20 cellular contexts compared by ENCODE assay signal in the genomic region with DNA sequence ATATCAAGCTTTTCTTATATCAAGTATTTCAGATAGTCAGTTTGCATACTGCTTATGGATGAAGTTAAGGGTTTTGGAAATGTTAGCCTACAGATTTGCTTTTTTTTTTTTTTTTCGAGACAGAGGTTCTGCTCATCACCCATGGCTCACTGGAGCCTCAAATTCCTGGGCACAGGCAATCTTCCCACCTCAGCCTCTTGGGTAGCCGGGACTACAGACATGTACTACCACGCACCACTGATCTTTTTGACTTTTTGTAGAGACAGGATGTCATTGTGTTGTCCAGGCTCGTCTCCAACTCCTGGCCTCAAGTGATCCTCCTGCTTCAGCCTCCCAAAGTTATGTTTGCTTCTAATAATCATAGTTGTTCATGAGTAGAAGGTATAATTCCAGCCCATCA. TPM values are rescaled to one million over a fixed set of nuclear protein-coding genes. Genes with fewer than 3 reads are reported as not detected.
"Had no signal": no experiment of that assay in that cellular context is flagged by ENCODE, and none has a peak within 500 bp of the region (broad histone marks: within the 10 kb centered on the region; RNA-seq: fewer than 3 reads in every experiment).

No MANE protein-coding gene starts in this region.

- DNase-seq: activated CD4-positive, alpha-beta T cell treated with anti-CD3 and anti-CD28 coated beads, Interleukin-2, amount 50 U/mL, for 48 hours; activated CD8-positive, alpha-beta memory T cell treated with anti-CD3 and anti-CD28 coated beads, Interleukin-2, amount 10 ng/mL, durations not matched to agents 7 days and 5 days; activated naive CD4-positive, alpha-beta T cell treated with anti-CD3 and anti-CD28 coated beads for 36 hours; activated naive CD8-positive, alpha-beta T cell treated with anti-CD3 and anti-CD28 coated beads, Interleukin-2, amount 50 U/mL, for 24 hours; activated T-cell treated with anti-CD3 and anti-CD28 coated beads, Interleukin-2, amount 50 U/mL, for 1 hour; aorta; cerebellar nuclear complex; effector memory CD4-positive, alpha-beta T cell; gastrocnemius medialis; heart right ventricle; posterior cingulate gyrus; stimulated activated naive CD4-positive, alpha-beta T cell; T-helper 9 cell; tibial artery; uterus; WERI-Rb-1 had no signal

- H3K36me3 ChIP-seq: breast epithelium, gastrocnemius medialis, heart right ventricle, tibial artery, uterus, WERI-Rb-1 had no signal

- H3K27ac ChIP-seq: breast epithelium, epithelial cell of prostate, heart right ventricle, tibial artery, uterus, WERI-Rb-1 had no signal

- H3K9me3 ChIP-seq: breast epithelium, gastrocnemius medialis, uterus had no signal

- H3K36me3 Mint-ChIP-seq: activated CD8-positive, alpha-beta memory T cell treated with anti-CD3 and anti-CD28 coated beads, Interleukin-2, amount 10 ng/mL, durations not matched to agents 7 days and 5 days had no signal

- H3K4me3 ChIP-seq: breast epithelium, heart right ventricle, lung, tibial artery, uterus had no signal

- H3K4me3 Mint-ChIP-seq: activated CD8-positive, alpha-beta memory T cell treated with anti-CD3 and anti-CD28 coated beads, Interleukin-2, amount 10 ng/mL, durations not matched to agents 7 days and 5 days; activated naive CD4-positive, alpha-beta T cell treated with anti-CD3 and anti-CD28 coated beads for 36 hours; activated naive CD8-positive, alpha-beta T cell treated with anti-CD3 and anti-CD28 coated beads, Interleukin-2, amount 50 U/mL, for 24 hours had no signal

- ATAC-seq: activated CD8-positive, alpha-beta memory T cell treated with anti-CD3 and anti-CD28 coated beads, Interleukin-2, amount 10 ng/mL, durations not matched to agents 7 days and 5 days; activated naive CD8-positive, alpha-beta T cell treated with anti-CD3 and anti-CD28 coated beads, Interleukin-2, amount 50 U/mL, for 24 hours; gastrocnemius medialis; heart right ventricle had no signal

- H3K27me3 Mint-ChIP-seq: activated CD8-positive, alpha-beta memory T cell treated with anti-CD3 and anti-CD28 coated beads, Interleukin-2, amount 10 ng/mL, durations not matched to agents 7 days and 5 days; activated naive CD8-positive, alpha-beta T cell treated with anti-CD3 and anti-CD28 coated beads, Interleukin-2, amount 50 U/mL, for 24 hours had no signal

- H3K4me1 ChIP-seq: breast epithelium, uterus had no signal

- H3K27me3 ChIP-seq: breast epithelium, gastrocnemius medialis, heart right ventricle, tibial artery, uterus had no signal

- H3K9me3 Mint-ChIP-seq: activated naive CD4-positive, alpha-beta T cell treated with anti-CD3 and anti-CD28 coated beads for 36 hours; activated naive CD8-positive, alpha-beta T cell treated with anti-CD3 and anti-CD28 coated beads, Interleukin-2, amount 50 U/mL, for 24 hours; activated T-helper 2 cell treated with anti-CD3 and anti-CD28 coated beads, Interferon-gamma antibody, Interleukin-2, Interleukin-4, amounts not matched to agents 10 μg/mL and 5 μg/mL and 100 μg/mL, durations not matched to agents 14 hours and 24 hours and 36 hours had no signal

- H3K27ac Mint-ChIP-seq: activated CD8-positive, alpha-beta memory T cell treated with anti-CD3 and anti-CD28 coated beads, Interleukin-2, amount 10 ng/mL, durations not matched to agents 7 days and 5 days; activated naive CD4-positive, alpha-beta T cell treated with anti-CD3 and anti-CD28 coated beads for 36 hours; activated naive CD8-positive, alpha-beta T cell treated with anti-CD3 and anti-CD28 coated beads, Interleukin-2, amount 50 U/mL, for 24 hours; activated T-helper 2 cell treated with anti-CD3 and anti-CD28 coated beads, Interferon-gamma antibody, Interleukin-2, Interleukin-4, amounts not matched to agents 10 μg/mL and 5 μg/mL and 100 μg/mL, durations not matched to agents 14 hours and 24 hours and 36 hours had no signal

RNA-seq across cellular contexts. Expression of gene HDAC9, which starts 35.7 kb away (rescaled TPM):
- total RNA-seq: activated naive CD4-positive, alpha-beta T cell treated with anti-CD3 and anti-CD28 coated beads for 36 hours had no signal
